ENCODE assay signal across 13 cellular contexts in genomic region chr9:38681747-38682227, GRCh38. TPM values are rescaled to one million over a fixed set of nuclear protein-coding genes. Genes with fewer than 3 reads are reported as not detected.
DNase-seq lines count a peak whose midpoint lies in the region; ATAC-seq and TF ChIP-seq lines count a peak whose summit lies in the region.
"Had no signal": no experiment of that assay in that cellular context is flagged by ENCODE, and none has a peak within 500 bp of the region (broad histone marks: within the 10 kb centered on the region; RNA-seq: fewer than 3 reads in every experiment).

No MANE protein-coding gene starts in this region.

- no peak for TF ChIP-seq CTCF in AG09319 (IDR thresholded peaks at IDR 0.05; ENCODE audit: low read depth, low read length)
- TF ChIP-seq CTCF in hepatocyte (IDR thresholded peaks at IDR 0.05; ENCODE audit: poor library complexity), result no peak
- TF ChIP-seq CTCF in endothelial cell (IDR thresholded peaks at IDR 0.05; ENCODE audit: unreplicated experiment), result no peak

- H3K79me2 ChIP-seq in hepatocyte, result no peaks in the 10 kb centered on the region

- DNase-seq in AG09319 (ENCODE audit: extremely low read depth, low read depth) (peak; percentile 1), amniotic stem cell (lab: John Stamatoyannopoulos, UW) (peak; percentile 59), hepatocyte (ENCODE audit: low spot score) (no peak), endothelial cell (ENCODE audit: low spot score) (no peak), NCI-H1048 (lab: John Stamatoyannopoulos, UW) (no peak), DMS79 (lab: John Stamatoyannopoulos, UW) (no peak)
- DNase-seq: activated T-cell treated with anti-CD3 and anti-CD28 coated beads, Interleukin-2, amount 50 U/mL, for 24 hours; HCEC 1CT; KG1 had no signal

- H2AFZ ChIP-seq in hepatocyte, result no peak overlapping the region

- no peak overlapping the region for H3K4me2 ChIP-seq in hepatocyte

- peak overlapping the region; percentile 88 for H3K27ac ChIP-seq in hepatocyte

- no peaks in the 10 kb centered on the region for H3K27me3 ChIP-seq in hepatocyte

- H3K4me1 Mint-ChIP-seq in endothelial cell (ENCODE audit: unreplicated experiment), result peaks cover 12% of the 10 kb centered on the region

- ATAC-seq in HG02870 (IDR thresholded peaks at IDR 0.05; ENCODE audit: unreplicated experiment) (peak; percentile 70), HG03439 (IDR thresholded peaks at IDR 0.05; ENCODE audit: unreplicated experiment) (no peak)

- H3K9me3 Mint-ChIP-seq in endothelial cell (ENCODE audit: unreplicated experiment), result no peaks in the 10 kb centered on the region
- H3K9me3 Mint-ChIP-seq: activated T-cell treated with anti-CD3 and anti-CD28 coated beads, Interleukin-2, amount 50 U/mL, for 24 hours had no signal

- no peaks in the 10 kb centered on the region for H4K20me1 ChIP-seq in hepatocyte (ENCODE audit: insufficient read depth, poor library complexity, severe bottlenecking)

- H3K4me3 ChIP-seq in hepatocyte, result no peak overlapping the region
- H3K4me3 ChIP-seq: coronary artery had no signal

- no peak overlapping the region for H3K4me3 Mint-ChIP-seq in endothelial cell (ENCODE audit: unreplicated experiment)
- H3K4me3 Mint-ChIP-seq: activated T-cell treated with anti-CD3 and anti-CD28 coated beads, Interleukin-2, amount 50 U/mL, for 24 hours had no signal

- H3K36me3 Mint-ChIP-seq in endothelial cell (ENCODE audit: low read depth, unreplicated experiment), result no peaks in the 10 kb centered on the region

- no peaks in the 10 kb centered on the region for H3K9me3 ChIP-seq in hepatocyte (ENCODE audit: low read depth)

- 50% methylated on average over 4 of the region's 4 CpGs for WGBS in hepatocyte (ENCODE audit: low lambda C conversion rate, missing lambda C conversion rate)

- H3K36me3 ChIP-seq in hepatocyte (replicated peaks; ENCODE audit: insufficient read depth, low read depth), result no peaks in the 10 kb centered on the region

- H3K27me3 Mint-ChIP-seq in endothelial cell (ENCODE audit: unreplicated experiment), result peaks cover 4% of the 10 kb centered on the region

- no peaks in the 10 kb centered on the region for H3K9me2 ChIP-seq in hepatocyte (replicated peaks; ENCODE audit: insufficient read depth)

- no peak overlapping the region for H3K27ac Mint-ChIP-seq in endothelial cell (ENCODE audit: unreplicated experiment)
- H3K27ac Mint-ChIP-seq: activated T-cell treated with anti-CD3 and anti-CD28 coated beads, Interleukin-2, amount 50 U/mL, for 24 hours had no signal

- H3K4me1 ChIP-seq in hepatocyte (ENCODE audit: insufficient read depth), result peaks cover 17% of the 10 kb centered on the region

RNA-seq across cellular contexts. Expression of gene FAM240B, which starts 38.1 kb away (rescaled TPM):
- not detected in 2 replicates for total RNA-seq in hepatocyte
- not detected in 2 replicates for polyA plus RNA-seq in hepatocyte
- not detected for total RNA-seq in endothelial cell (ENCODE audit: unreplicated experiment)
- total RNA-seq: posterior vena cava had no signal

Comparison
In these comparisons a context has a peak if more than half of its experiments do, and no peak if none do; other contexts are left out.
1. DNase-seq: peak in AG09319 (single experiment) and amniotic stem cell (single experiment); none in hepatocyte (single experiment), endothelial cell (single experiment), NCI-H1048 (single experiment) and DMS79 (single experiment).